9 cellular contexts compared by ENCODE assay signal in genomic region chr22:43001271-43002197, GRCh38. TPM values are rescaled to one million over a fixed set of nuclear protein-coding genes. Genes with fewer than 3 reads are reported as not detected.
A peak's percentile ranks its signal among the peaks of the same experiment; 100 is the strongest.
DNase-seq lines count a peak whose midpoint lies in the region; ATAC-seq, FAIRE-seq and TF ChIP-seq lines count a peak whose summit lies in the region.
"Had no signal": no experiment of that assay in that cellular context is flagged by ENCODE, and none has a peak within 500 bp of the region (broad histone marks: within the 10 kb centered on the region; RNA-seq: fewer than 3 reads in every experiment).

No MANE protein-coding gene starts in this region.

- peaks cover 11% of the 10 kb centered on the region for H4K20me1 ChIP-seq in keratinocyte (ENCODE audit: control insufficient read depth, extremely low read depth, insufficient read depth, low read length)

- H3K9ac ChIP-seq in keratinocyte (ENCODE audit: control insufficient read depth, extremely low read depth, insufficient read depth, low read length): peak overlapping the region; percentile 43

- no peaks in the 10 kb centered on the region for H3K9me3 Mint-ChIP-seq in activated naive CD8-positive, alpha-beta T cell treated with anti-CD3 and anti-CD28 coated beads, Interleukin-2, amount 50 U/mL, for 24 hours

- H3K4me2 ChIP-seq in keratinocyte (ENCODE audit: control insufficient read depth, extremely low read depth, insufficient read depth, low read depth, low read length): peak overlapping the region; percentile 75

- H3K27me3 Mint-ChIP-seq in activated naive CD8-positive, alpha-beta T cell treated with anti-CD3 and anti-CD28 coated beads, Interleukin-2, amount 50 U/mL, for 24 hours: no peaks in the 10 kb centered on the region

- dilution Hi-C loops in keratinocyte (cut with MboI; ENCODE audit: extremely low pct_ligation_motif_present, low sequenced_read_pairs): no loop called here

- no peak for TF ChIP-seq CTCF in keratinocyte (optimal IDR thresholded peaks at IDR 0.05 in 1 of 3, IDR thresholded peaks at IDR 0.05 in 1 of 3, conservative IDR thresholded peaks at IDR 0.05 in 1 of 3; ENCODE audit: extremely low read depth in 1 of 3, insufficient read depth in 2 of 3, low read length in 3 of 3)

- H3K27me3 ChIP-seq in keratinocyte (ENCODE audit: control insufficient read depth, extremely low read depth, insufficient read depth, low read length): no peaks in the 10 kb centered on the region
- H3K27me3 ChIP-seq: heart left ventricle had no signal

- in situ Hi-C loops in ACHN (cut with HindIII; ENCODE audit: low pct_ligation_motif_present, low pct_unique_long_range_greater_than_20kb, low sequenced_read_pairs): no loop called here

- no peaks in the 10 kb centered on the region for H3K9me3 ChIP-seq in keratinocyte (ENCODE audit: control insufficient read depth, low read depth, low read length)

- H3K4me1 ChIP-seq in keratinocyte (ENCODE audit: control insufficient read depth, extremely low read depth, insufficient read depth, low read length): peaks cover 74% of the 10 kb centered on the region

- peaks cover 89% of the 10 kb centered on the region for H3K4me1 Mint-ChIP-seq in activated naive CD8-positive, alpha-beta T cell treated with anti-CD3 and anti-CD28 coated beads, Interleukin-2, amount 50 U/mL, for 24 hours

- H3K4me3 ChIP-seq in keratinocyte (ENCODE audit: control insufficient read depth in 2 of 3, extremely low read depth in 1 of 3, insufficient read depth in 2 of 3, low read depth in 1 of 3, low read length in 3 of 3): peak overlapping the region in 2 of 3 experiments; percentile 8 to 19
- H3K4me3 ChIP-seq: heart left ventricle had no signal

- ATAC-seq in activated naive CD8-positive, alpha-beta T cell treated with anti-CD3 and anti-CD28 coated beads, Interleukin-2, amount 50 U/mL, for 24 hours: no peak
- no peak for ATAC-seq in GM18520 (IDR thresholded peaks at IDR 0.05; ENCODE audit: unreplicated experiment)

- H3K79me2 ChIP-seq in keratinocyte (ENCODE audit: control insufficient read depth, insufficient read depth, low read length): peaks cover 91% of the 10 kb centered on the region

- H3K27ac ChIP-seq in keratinocyte (ENCODE audit: control insufficient read depth, insufficient read depth, low read length) (peak overlapping the region; percentile 92), substantia nigra (ENCODE audit: low read depth, low read length, poor library complexity, severe bottlenecking) (peak overlapping the region; percentile 23)

- H3K36me3 Mint-ChIP-seq in activated naive CD8-positive, alpha-beta T cell treated with anti-CD3 and anti-CD28 coated beads, Interleukin-2, amount 50 U/mL, for 24 hours (ENCODE audit: low read depth): no peaks in the 10 kb centered on the region

- DNase-seq in NCI-H82 (lab: John Stamatoyannopoulos, UW): peak; percentile 44
- DNase-seq in NCI-H82 treated with DMSO at 0.1 percent for 48 hours (lab: John Stamatoyannopoulos, UW; ENCODE audit: unreplicated experiment): no peak
- DNase-seq in activated naive CD8-positive, alpha-beta T cell treated with anti-CD3 and anti-CD28 coated beads, Interleukin-2, amount 50 U/mL, for 24 hours: no peak
- no peak for DNase-seq in keratinocyte (ENCODE audit: low read depth, low spot score)
- DNase-seq in substantia nigra (lab: John Stamatoyannopoulos, UW): peak in 14 of 49 donors; percentile 4 to 31 (median 20)
- no peak for DNase-seq in ACHN
- no peak for DNase-seq in NCI-H345 (lab: John Stamatoyannopoulos, UW)
- DNase-seq: heart left ventricle had no signal

- peaks cover 17% of the 10 kb centered on the region for H3K9me1 ChIP-seq in keratinocyte (ENCODE audit: control insufficient read depth, extremely low read depth, insufficient read depth, low read length)

- H3K27ac Mint-ChIP-seq in activated naive CD8-positive, alpha-beta T cell treated with anti-CD3 and anti-CD28 coated beads, Interleukin-2, amount 50 U/mL, for 24 hours: peak overlapping the region; percentile 75

- no peak overlapping the region for H3K4me3 Mint-ChIP-seq in activated naive CD8-positive, alpha-beta T cell treated with anti-CD3 and anti-CD28 coated beads, Interleukin-2, amount 50 U/mL, for 24 hours

- peaks cover 0 to 3% of the 10 kb centered on the region in 2 experiments for H3K36me3 ChIP-seq in keratinocyte (ENCODE audit: control insufficient read depth in 2 of 2, extremely low read depth in 1 of 2, insufficient read depth in 2 of 2, low read length in 2 of 2)
- H3K36me3 ChIP-seq: heart left ventricle had no signal

- H2AFZ ChIP-seq in keratinocyte (ENCODE audit: control insufficient read depth, low read length): no peak overlapping the region

- peak; percentile 36 for FAIRE-seq in keratinocyte (lab: Jason Lieb, UNC)

RNA-seq across cellular contexts. Expression of gene PACSIN2, which starts 13.4 kb away (rescaled TPM):
- 50.7 to 57.2 TPM (median 55.5 TPM) in 3 replicates for polyA plus RNA-seq in keratinocyte
- polyA plus RNA-seq in keratinocyte (2011; ENCODE audit: low read depth): 69.6 TPM
- polyA plus RNA-seq in keratinocyte (2011; cell fraction: cytosol; rRNA removed): 41.3 and 48.2 TPM in 2 replicates
- polyA plus RNA-seq in keratinocyte (2011; cell fraction: nucleus; rRNA removed): 72.4 and 73.4 TPM in 2 replicates
- polyA plus RNA-seq in keratinocyte (2012; ENCODE audit: low replicate concordance): 25.5 and 45.1 TPM in 2 replicates
- polyA minus RNA-seq in keratinocyte: 29.4 to 42.1 TPM (median 36.9 TPM) in 3 replicates
- 27.2 TPM for polyA minus RNA-seq in keratinocyte (2011; cell fraction: cytosol; rRNA and poly(A)+ RNA removed)
- polyA minus RNA-seq in keratinocyte (2011; cell fraction: nucleus; rRNA and poly(A)+ RNA removed): 27.2 and 40.8 TPM in 2 replicates
